Comparison of ENCODE assay signal across 16 cellular contexts in genomic region chr6:144576871-144577270, GRCh38.
"Had no signal": no experiment of that assay in that cellular context is flagged by ENCODE, and none has a peak within 500 bp of the region (broad histone marks: within the 10 kb centered on the region; RNA-seq: fewer than 3 reads in every experiment).

No MANE protein-coding gene starts in this region.

- H3K9me3 Mint-ChIP-seq: activated naive CD4-positive, alpha-beta T cell treated with anti-CD3 and anti-CD28 coated beads, Interleukin-2, amount 50 U/mL, for 72 hours; effector memory CD8-positive, alpha-beta T cell; type B pancreatic cell had no signal

- H3K27ac Mint-ChIP-seq: memory B cell, naive B cell, type B pancreatic cell had no signal

- ATAC-seq: activated naive CD4-positive, alpha-beta T cell treated with anti-CD3 and anti-CD28 coated beads, Interleukin-2, amount 50 U/mL, for 72 hours; effector memory CD8-positive, alpha-beta T cell; mucosa of descending colon; stimulated activated naive CD8-positive, alpha-beta T cell treated with anti-CD3 and anti-CD28 coated beads, Interleukin-15, Interleukin-2, amounts not matched to agents 100 U/mL and 50 U/mL, for 24 hours had no signal

- H3K4me3 Mint-ChIP-seq: effector memory CD8-positive, alpha-beta T cell; memory B cell; naive B cell; type B pancreatic cell had no signal

- H3K27me3 Mint-ChIP-seq: effector memory CD8-positive, alpha-beta T cell; memory B cell; naive B cell; type B pancreatic cell had no signal

- DNase-seq: activated gamma-delta T cell treated with Interleukin-2 at 50 U/mL for 16 hours; amniotic stem cell; effector memory CD8-positive, alpha-beta T cell; esophagus squamous epithelium; mucosa of descending colon; naive B cell; posterior cingulate gyrus; retina; SK-N-SH; stimulated activated CD4-positive, alpha-beta T cell treated with anti-CD3 and anti-CD28 coated beads, Interleukin-12 subunit alpha, Interleukin-12 subunit beta, amount 100 ng/mL, for 4 hours; stimulated activated CD4-positive, alpha-beta T cell treated with anti-CD3 and anti-CD28 coated beads, Interleukin-2, amount 100 ng/mL, for 24 hours; stimulated activated naive CD8-positive, alpha-beta T cell treated with anti-CD3 and anti-CD28 coated beads, Interleukin-15, Interleukin-2, amounts not matched to agents 100 U/mL and 50 U/mL, for 24 hours; T-helper 9 cell had no signal
